Comparison of ENCODE assay signal across 27 cellular contexts in genomic region chr15:75655911-75656310, GRCh38. TPM values are rescaled to one million over a fixed set of nuclear protein-coding genes. Genes with fewer than 3 reads are reported as not detected.
A peak's percentile ranks its signal among the peaks of the same experiment; 100 is the strongest.
DNase-seq lines count a peak whose midpoint lies in the region; ATAC-seq and TF ChIP-seq lines count a peak whose summit lies in the region.
"Had no signal": no experiment of that assay in that cellular context is flagged by ENCODE, and none has a peak within 500 bp of the region (broad histone marks: within the 10 kb centered on the region; RNA-seq: fewer than 3 reads in every experiment).

No MANE protein-coding gene starts in this region.

- H3K27me3 ChIP-seq in osteoblast (ENCODE audit: insufficient read depth, low read length): no peaks in the 10 kb centered on the region
- H3K27me3 ChIP-seq: adrenal gland, BE2C, gastrocnemius medialis, right atrium auricular region had no signal

- H3K4me2 ChIP-seq in osteoblast (ENCODE audit: insufficient read depth, low read length): no peak overlapping the region

- no peak for TF ChIP-seq CTCF in osteoblast (IDR thresholded peaks at IDR 0.05; ENCODE audit: extremely low read depth, low read depth, low read length)

- ATAC-seq in GM19397 (IDR thresholded peaks at IDR 0.05; ENCODE audit: unreplicated experiment): no peak
- ATAC-seq: activated T-cell treated with anti-CD3 and anti-CD28 coated beads, Interleukin-2, amount 50 U/mL, for 72 hours; gastrocnemius medialis; mucosa of descending colon; SK-N-SH treated with all-trans-retinoic acid at 6 μM for 48 hours had no signal

- peaks cover 51% of the 10 kb centered on the region for H3K36me3 ChIP-seq in osteoblast (ENCODE audit: insufficient read depth, low read length)
- H3K36me3 ChIP-seq: BE2C, gastrocnemius medialis, WERI-Rb-1 had no signal

- H2AFZ ChIP-seq in osteoblast (ENCODE audit: low read length): no peak overlapping the region
- H2AFZ ChIP-seq: parathyroid adenoma had no signal

- DNase-seq in NCI-H748 (lab: John Stamatoyannopoulos, UW; ENCODE audit: unreplicated experiment) (peak; percentile 6), NCI-H748 treated with DMSO at 0.1 percent for 48 hours (lab: John Stamatoyannopoulos, UW) (no peak), NCI-H146 treated with DMSO at 0.1 percent for 48 hours (lab: John Stamatoyannopoulos, UW; ENCODE audit: unreplicated experiment) (peak; percentile 2), NCI-H524 (lab: John Stamatoyannopoulos, UW) (peak; percentile 98 to 99), osteoblast (ENCODE audit: insufficient read length, low spot score, missing footprints) (peak; percentile 47), NCI-H774 (lab: John Stamatoyannopoulos, UW) (no peak), kidney tubule cell (ENCODE audit: low spot score) (no peak)
- DNase-seq: activated CD4-positive, alpha-beta T cell treated with anti-CD3 and anti-CD28 coated beads, Interleukin-2, amount 10 ng/mL, durations not matched to agents 7 days and 5 days; activated naive CD4-positive, alpha-beta T cell treated with Interleukin-2 at 50 U/mL for 16 hours; activated T-cell treated with anti-CD3 and anti-CD28 coated beads, Interleukin-2, amount 50 U/mL, for 72 hours; adrenal gland; BE2C; gastrocnemius medialis; H7; hypothalamus; Karpas-422; mucosa of descending colon; MV-4-11; NCI-H446 treated with DMSO at 0.1 percent for 48 hours; stimulated activated CD4-positive, alpha-beta T cell treated with anti-CD3 and anti-CD28 coated beads, Interleukin-4, amount 100 ng/mL, for 1 hour; stimulated activated naive CD4-positive, alpha-beta T cell treated with Interleukin-2 at 50 U/mL for 16 hours; WERI-Rb-1 had no signal

- H4K20me1 ChIP-seq in osteoblast (ENCODE audit: insufficient read depth, low read length): peaks cover 83% of the 10 kb centered on the region

- H3K4me3 ChIP-seq in osteoblast (ENCODE audit: insufficient read depth, low read length): no peak overlapping the region
- H3K4me3 ChIP-seq: adrenal gland, gastrocnemius medialis, lung, mucosa of descending colon, right atrium auricular region had no signal

- peaks cover 92% of the 10 kb centered on the region for H3K79me2 ChIP-seq in osteoblast (ENCODE audit: insufficient read depth, low read length)
- H3K79me2 ChIP-seq: parathyroid adenoma had no signal

- no peaks in the 10 kb centered on the region for H3K9me3 ChIP-seq in osteoblast (ENCODE audit: low read depth, low read length)
- H3K9me3 ChIP-seq: adrenal gland, BE2C, gastrocnemius medialis, mucosa of descending colon, right atrium auricular region had no signal

- peaks cover 30% of the 10 kb centered on the region for H3K4me1 ChIP-seq in osteoblast (ENCODE audit: insufficient read depth, low read length)

- no peak overlapping the region for H3K27ac ChIP-seq in osteoblast (ENCODE audit: low read depth, low read length)
- H3K27ac ChIP-seq: adrenal gland, gastrocnemius medialis, parathyroid adenoma, right atrium auricular region, WERI-Rb-1 had no signal

RNA-seq across cellular contexts. Expression of gene SNX33, which starts 8.2 kb away (rescaled TPM):
- total RNA-seq in osteoblast: 38.0 and 39.8 TPM in 2 replicates

RNA-seq across cellular contexts. Expression of gene IMP3, which starts 15.9 kb away (rescaled TPM):
- 46.6 and 64.4 TPM in 2 replicates for total RNA-seq in osteoblast

RNA-seq across cellular contexts. Expression of gene SNUPN, which starts 30.4 kb away (rescaled TPM):
- total RNA-seq in osteoblast: 30.4 and 30.9 TPM in 2 replicates

RNA-seq across cellular contexts. Expression of gene CSPG4, which starts 56.7 kb away (rescaled TPM):
- total RNA-seq in osteoblast: 11.5 and 20.3 TPM in 2 replicates
- total RNA-seq: activated CD4-positive, alpha-beta T cell treated with anti-CD3 and anti-CD28 coated beads, Interleukin-2, amount 10 ng/mL, durations not matched to agents 7 days and 5 days; activated T-cell treated with anti-CD3 and anti-CD28 coated beads, Interleukin-2, amount 50 U/mL, for 72 hours had no signal

Comparison
In these comparisons a context has a peak if more than half of its experiments do, and no peak if none do; other contexts are left out.
1. DNase-seq: peak in NCI-H748 (single experiment), NCI-H146 treated with DMSO at 0.1 percent for 48 hours (single experiment), NCI-H524 (2 of 2) and osteoblast (single experiment); none in NCI-H748 treated with DMSO at 0.1 percent for 48 hours (single experiment), NCI-H774 (single experiment) and kidney tubule cell (single experiment).